In the genomic region with DNA sequence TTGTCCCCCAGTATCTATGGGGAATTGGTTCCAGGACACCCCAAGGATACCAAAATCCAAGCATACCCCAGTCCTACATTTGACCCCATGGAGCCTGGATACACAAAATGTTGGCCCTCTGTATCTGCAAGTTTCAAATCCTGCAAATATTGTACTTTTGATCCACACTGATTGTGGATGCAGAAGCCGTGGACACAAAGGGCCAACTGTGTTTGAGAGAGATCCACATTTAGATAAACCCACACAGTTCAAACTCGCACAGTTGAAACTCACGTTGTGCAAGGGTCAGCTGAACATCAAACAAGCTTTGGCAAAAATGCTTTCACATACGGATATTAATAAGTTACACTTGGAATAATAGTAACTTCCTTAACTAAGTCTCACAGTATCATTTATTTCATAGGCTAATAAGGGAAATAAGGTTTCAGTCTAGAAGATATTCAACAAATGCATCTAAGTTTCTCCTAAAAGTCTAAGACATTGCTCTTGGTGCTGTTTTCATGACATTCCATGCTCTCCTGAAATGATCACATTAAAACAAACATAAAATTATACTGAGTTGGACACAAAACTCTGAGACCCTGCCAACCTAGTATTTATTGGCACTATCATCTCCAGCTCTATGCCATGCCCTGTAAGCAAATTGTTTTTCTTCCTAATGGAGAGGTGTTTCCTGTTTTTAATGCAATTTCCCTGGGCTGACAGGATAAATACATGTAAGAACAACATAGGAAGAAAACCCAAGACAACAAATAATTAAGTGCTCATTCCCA, we compare ENCODE assay signal across 1 cellular context.
TF ChIP-seq lines count a peak whose summit lies in the region.

No MANE protein-coding gene starts in this region.

TF ChIP-seq in HepG2, 621 proteins besides CTCF, POLR2A, EP300 and RAD21 (continued from another document and continues in another):
- TF ChIP-seq SOX6 (IDR thresholded peaks at IDR 0.05) (no peak), SOX6 (CRISPR knock-in tag; IDR thresholded peaks at IDR 0.05) (peak; percentile 95), KMT2B (CRISPR knock-in tag; IDR thresholded peaks at IDR 0.05) (no peak; the same call in 1 of the 2 replicates), HHEX (CRISPR knock-in tag; IDR thresholded peaks at IDR 0.05) (peak; percentile 66; the same call in 1 of the 2 replicates), NR2F6 (IDR thresholded peaks at IDR 0.05) (peak; percentile 96), NR2F6 (CRISPR knock-in tag; IDR thresholded peaks at IDR 0.05) (peak; percentile 93), CREM (IDR thresholded peaks at IDR 0.05) (peak; percentile 90), CREM (CRISPR knock-in tag; IDR thresholded peaks at IDR 0.05) (no peak), CBX1 (IDR thresholded peaks at IDR 0.05; ENCODE audit: low read depth) (no peak), YEATS2 (CRISPR knock-in tag; IDR thresholded peaks at IDR 0.05; ENCODE audit: borderline replicate concordance) (no peak), ZNF205 (CRISPR knock-in tag; IDR thresholded peaks at IDR 0.05) (peak; percentile 74; the same call in 1 of the 2 replicates), ZNF546 (CRISPR knock-in tag; conservative IDR thresholded peaks at IDR 0.05) (no peak), ZNF446 (CRISPR knock-in tag; IDR thresholded peaks at IDR 0.05) (no peak), ZNF878 (CRISPR knock-in tag; IDR thresholded peaks at IDR 0.05) (0 out of 2 replicates have a peak, but pooled peaks have one; percentile 50), SALL1 (CRISPR knock-in tag; IDR thresholded peaks at IDR 0.05) (peak; percentile 99), POGZ (CRISPR knock-in tag; IDR thresholded peaks at IDR 0.05) (peak; percentile 77; the same call in 1 of the 2 replicates), MEF2D (CRISPR knock-in tag; IDR thresholded peaks at IDR 0.05) (peak; percentile 84), ZNF567 (CRISPR knock-in tag; IDR thresholded peaks at IDR 0.05; ENCODE audit: borderline replicate concordance) (no peak), MED1 (CRISPR knock-in tag; IDR thresholded peaks at IDR 0.05) (peak; percentile 98), STAG1 (CRISPR knock-in tag; IDR thresholded peaks at IDR 0.05) (peak; percentile 24; the same call in 1 of the 2 replicates), CEBPB (IDR thresholded peaks at IDR 0.05; ENCODE audit: borderline replicate concordance, low read depth, low read length) (peak; percentile 94), PPARG (CRISPR knock-in tag; conservative IDR thresholded peaks at IDR 0.05) (peak; percentile 90), PTBP1 (IDR thresholded peaks at IDR 0.05; ENCODE audit: low read depth, low read length, poor library complexity, severe bottlenecking) (no peak), HMG20A (CRISPR knock-in tag; IDR thresholded peaks at IDR 0.05; ENCODE audit: borderline replicate concordance) (peak; percentile 89; the same call in 1 of the 2 replicates), MAFK (conservative IDR thresholded peaks at IDR 0.05 in 1 of 2, IDR thresholded peaks at IDR 0.05 in 1 of 2; ENCODE audit: low read length in 2 of 2) (peak in 1 of 2 experiments; percentile 45; a peak in 3 of 4 replicates), RBM22 (optimal IDR thresholded peaks at IDR 0.05; ENCODE audit: low read length) (peak; percentile 24), BHLHE40 (IDR thresholded peaks at IDR 0.05; ENCODE audit: low read length) (no peak), HOXA3 (CRISPR knock-in tag; IDR thresholded peaks at IDR 0.05) (peak; percentile 80), KAT8 (CRISPR knock-in tag; IDR thresholded peaks at IDR 0.05) (peak; percentile 69), NFKB2 (CRISPR knock-in tag; IDR thresholded peaks at IDR 0.05; ENCODE audit: borderline replicate concordance) (no peak), KDM3A (CRISPR knock-in tag; IDR thresholded peaks at IDR 0.05; ENCODE audit: low read depth) (0 out of 2 replicates have a peak, but pooled peaks have one; percentile 29)
- TF ChIP-seq, protein P1, sequence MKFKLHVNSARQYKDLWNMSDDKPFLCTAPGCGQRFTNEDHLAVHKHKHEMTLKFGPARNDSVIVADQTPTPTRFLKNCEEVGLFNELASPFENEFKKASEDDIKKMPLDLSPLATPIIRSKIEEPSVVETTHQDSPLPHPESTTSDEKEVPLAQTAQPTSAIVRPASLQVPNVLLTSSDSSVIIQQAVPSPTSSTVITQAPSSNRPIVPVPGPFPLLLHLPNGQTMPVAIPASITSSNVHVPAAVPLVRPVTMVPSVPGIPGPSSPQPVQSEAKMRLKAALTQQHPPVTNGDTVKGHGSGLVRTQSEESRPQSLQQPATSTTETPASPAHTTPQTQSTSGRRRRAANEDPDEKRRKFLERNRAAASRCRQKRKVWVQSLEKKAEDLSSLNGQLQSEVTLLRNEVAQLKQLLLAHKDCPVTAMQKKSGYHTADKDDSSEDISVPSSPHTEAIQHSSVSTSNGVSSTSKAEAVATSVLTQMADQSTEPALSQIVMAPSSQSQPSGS (CRISPR knock-in tag; IDR thresholded peaks at IDR 0.05): peak; percentile 86
- TF ChIP-seq, protein P2, sequence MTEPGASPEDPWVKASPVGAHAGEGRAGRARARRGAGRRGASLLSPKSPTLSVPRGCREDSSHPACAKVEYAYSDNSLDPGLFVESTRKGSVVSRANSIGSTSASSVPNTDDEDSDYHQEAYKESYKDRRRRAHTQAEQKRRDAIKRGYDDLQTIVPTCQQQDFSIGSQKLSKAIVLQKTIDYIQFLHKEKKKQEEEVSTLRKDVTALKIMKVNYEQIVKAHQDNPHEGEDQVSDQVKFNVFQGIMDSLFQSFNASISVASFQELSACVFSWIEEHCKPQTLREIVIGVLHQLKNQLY (CRISPR knock-in tag; IDR thresholded peaks at IDR 0.05): peak; percentile 93
- TF ChIP-seq, protein P3, sequence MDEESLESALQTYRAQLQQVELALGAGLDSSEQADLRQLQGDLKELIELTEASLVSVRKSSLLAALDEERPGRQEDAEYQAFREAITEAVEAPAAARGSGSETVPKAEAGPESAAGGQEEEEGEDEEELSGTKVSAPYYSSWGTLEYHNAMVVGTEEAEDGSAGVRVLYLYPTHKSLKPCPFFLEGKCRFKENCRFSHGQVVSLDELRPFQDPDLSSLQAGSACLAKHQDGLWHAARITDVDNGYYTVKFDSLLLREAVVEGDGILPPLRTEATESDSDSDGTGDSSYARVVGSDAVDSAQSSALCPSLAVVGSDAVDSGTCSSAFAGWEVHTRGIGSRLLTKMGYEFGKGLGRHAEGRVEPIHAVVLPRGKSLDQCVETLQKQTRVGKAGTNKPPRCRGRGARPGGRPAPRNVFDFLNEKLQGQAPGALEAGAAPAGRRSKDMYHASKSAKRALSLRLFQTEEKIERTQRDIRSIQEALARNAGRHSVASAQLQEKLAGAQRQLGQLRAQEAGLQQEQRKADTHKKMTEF (CRISPR knock-in tag; IDR thresholded peaks at IDR 0.05): peak; percentile 78
- TF ChIP-seq, protein P4, sequence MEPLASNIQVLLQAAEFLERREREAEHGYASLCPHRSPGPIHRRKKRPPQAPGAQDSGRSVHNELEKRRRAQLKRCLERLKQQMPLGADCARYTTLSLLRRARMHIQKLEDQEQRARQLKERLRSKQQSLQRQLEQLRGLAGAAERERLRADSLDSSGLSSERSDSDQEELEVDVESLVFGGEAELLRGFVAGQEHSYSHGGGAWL (CRISPR knock-in tag; IDR thresholded peaks at IDR 0.05): no peak
- TF ChIP-seq, protein P5, sequence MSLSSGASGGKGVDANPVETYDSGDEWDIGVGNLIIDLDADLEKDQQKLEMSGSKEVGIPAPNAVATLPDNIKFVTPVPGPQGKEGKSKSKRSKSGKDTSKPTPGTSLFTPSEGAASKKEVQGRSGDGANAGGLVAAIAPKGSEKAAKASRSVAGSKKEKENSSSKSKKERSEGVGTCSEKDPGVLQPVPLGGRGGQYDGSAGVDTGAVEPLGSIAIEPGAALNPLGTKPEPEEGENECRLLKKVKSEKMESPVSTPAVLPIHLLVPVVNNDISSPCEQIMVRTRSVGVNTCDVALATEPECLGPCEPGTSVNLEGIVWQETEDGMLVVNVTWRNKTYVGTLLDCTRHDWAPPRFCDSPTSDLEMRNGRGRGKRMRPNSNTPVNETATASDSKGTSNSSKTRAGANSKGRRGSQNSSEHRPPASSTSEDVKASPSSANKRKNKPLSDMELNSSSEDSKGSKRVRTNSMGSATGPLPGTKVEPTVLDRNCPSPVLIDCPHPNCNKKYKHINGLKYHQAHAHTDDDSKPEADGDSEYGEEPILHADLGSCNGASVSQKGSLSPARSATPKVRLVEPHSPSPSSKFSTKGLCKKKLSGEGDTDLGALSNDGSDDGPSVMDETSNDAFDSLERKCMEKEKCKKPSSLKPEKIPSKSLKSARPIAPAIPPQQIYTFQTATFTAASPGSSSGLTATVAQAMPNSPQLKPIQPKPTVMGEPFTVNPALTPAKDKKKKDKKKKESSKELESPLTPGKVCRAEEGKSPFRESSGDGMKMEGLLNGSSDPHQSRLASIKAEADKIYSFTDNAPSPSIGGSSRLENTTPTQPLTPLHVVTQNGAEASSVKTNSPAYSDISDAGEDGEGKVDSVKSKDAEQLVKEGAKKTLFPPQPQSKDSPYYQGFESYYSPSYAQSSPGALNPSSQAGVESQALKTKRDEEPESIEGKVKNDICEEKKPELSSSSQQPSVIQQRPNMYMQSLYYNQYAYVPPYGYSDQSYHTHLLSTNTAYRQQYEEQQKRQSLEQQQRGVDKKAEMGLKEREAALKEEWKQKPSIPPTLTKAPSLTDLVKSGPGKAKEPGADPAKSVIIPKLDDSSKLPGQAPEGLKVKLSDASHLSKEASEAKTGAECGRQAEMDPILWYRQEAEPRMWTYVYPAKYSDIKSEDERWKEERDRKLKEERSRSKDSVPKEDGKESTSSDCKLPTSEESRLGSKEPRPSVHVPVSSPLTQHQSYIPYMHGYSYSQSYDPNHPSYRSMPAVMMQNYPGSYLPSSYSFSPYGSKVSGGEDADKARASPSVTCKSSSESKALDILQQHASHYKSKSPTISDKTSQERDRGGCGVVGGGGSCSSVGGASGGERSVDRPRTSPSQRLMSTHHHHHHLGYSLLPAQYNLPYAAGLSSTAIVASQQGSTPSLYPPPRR (CRISPR knock-in tag; IDR thresholded peaks at IDR 0.05; ENCODE audit: borderline replicate concordance): peak; percentile 96
- TF ChIP-seq, protein P6, sequence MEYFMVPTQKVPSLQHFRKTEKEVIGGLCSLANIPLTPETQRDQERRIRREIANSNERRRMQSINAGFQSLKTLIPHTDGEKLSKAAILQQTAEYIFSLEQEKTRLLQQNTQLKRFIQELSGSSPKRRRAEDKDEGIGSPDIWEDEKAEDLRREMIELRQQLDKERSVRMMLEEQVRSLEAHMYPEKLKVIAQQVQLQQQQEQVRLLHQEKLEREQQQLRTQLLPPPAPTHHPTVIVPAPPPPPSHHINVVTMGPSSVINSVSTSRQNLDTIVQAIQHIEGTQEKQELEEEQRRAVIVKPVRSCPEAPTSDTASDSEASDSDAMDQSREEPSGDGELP (IDR thresholded peaks at IDR 0.05; ENCODE audit: borderline replicate concordance, low read depth): peak; percentile 93
- TF ChIP-seq, protein P7, sequence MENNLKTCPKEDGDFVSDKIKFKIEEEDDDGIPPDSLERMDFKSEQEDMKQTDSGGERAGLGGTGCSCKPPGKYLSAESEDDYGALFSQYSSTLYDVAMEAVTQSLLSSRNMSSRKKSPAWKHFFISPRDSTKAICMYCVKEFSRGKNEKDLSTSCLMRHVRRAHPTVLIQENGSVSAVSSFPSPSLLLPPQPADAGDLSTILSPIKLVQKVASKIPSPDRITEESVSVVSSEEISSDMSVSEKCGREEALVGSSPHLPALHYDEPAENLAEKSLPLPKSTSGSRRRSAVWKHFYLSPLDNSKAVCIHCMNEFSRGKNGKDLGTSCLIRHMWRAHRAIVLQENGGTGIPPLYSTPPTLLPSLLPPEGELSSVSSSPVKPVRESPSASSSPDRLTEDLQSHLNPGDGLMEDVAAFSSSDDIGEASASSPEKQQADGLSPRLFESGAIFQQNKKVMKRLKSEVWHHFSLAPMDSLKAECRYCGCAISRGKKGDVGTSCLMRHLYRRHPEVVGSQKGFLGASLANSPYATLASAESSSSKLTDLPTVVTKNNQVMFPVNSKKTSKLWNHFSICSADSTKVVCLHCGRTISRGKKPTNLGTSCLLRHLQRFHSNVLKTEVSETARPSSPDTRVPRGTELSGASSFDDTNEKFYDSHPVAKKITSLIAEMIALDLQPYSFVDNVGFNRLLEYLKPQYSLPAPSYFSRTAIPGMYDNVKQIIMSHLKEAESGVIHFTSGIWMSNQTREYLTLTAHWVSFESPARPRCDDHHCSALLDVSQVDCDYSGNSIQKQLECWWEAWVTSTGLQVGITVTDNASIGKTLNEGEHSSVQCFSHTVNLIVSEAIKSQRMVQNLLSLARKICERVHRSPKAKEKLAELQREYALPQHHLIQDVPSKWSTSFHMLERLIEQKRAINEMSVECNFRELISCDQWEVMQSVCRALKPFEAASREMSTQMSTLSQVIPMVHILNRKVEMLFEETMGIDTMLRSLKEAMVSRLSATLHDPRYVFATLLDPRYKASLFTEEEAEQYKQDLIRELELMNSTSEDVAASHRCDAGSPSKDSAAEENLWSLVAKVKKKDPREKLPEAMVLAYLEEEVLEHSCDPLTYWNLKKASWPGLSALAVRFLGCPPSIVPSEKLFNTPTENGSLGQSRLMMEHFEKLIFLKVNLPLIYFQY (CRISPR knock-in tag; IDR thresholded peaks at IDR 0.05; ENCODE audit: borderline replicate concordance): no peak
- TF ChIP-seq, protein P8, sequence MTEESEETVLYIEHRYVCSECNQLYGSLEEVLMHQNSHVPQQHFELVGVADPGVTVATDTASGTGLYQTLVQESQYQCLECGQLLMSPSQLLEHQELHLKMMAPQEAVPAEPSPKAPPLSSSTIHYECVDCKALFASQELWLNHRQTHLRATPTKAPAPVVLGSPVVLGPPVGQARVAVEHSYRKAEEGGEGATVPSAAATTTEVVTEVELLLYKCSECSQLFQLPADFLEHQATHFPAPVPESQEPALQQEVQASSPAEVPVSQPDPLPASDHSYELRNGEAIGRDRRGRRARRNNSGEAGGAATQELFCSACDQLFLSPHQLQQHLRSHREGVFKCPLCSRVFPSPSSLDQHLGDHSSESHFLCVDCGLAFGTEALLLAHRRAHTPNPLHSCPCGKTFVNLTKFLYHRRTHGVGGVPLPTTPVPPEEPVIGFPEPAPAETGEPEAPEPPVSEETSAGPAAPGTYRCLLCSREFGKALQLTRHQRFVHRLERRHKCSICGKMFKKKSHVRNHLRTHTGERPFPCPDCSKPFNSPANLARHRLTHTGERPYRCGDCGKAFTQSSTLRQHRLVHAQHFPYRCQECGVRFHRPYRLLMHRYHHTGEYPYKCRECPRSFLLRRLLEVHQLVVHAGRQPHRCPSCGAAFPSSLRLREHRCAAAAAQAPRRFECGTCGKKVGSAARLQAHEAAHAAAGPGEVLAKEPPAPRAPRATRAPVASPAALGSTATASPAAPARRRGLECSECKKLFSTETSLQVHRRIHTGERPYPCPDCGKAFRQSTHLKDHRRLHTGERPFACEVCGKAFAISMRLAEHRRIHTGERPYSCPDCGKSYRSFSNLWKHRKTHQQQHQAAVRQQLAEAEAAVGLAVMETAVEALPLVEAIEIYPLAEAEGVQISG (CRISPR knock-in tag; IDR thresholded peaks at IDR 0.05): peak; percentile 54; the same call in 1 of the 2 replicates
- TF ChIP-seq, protein P9, sequence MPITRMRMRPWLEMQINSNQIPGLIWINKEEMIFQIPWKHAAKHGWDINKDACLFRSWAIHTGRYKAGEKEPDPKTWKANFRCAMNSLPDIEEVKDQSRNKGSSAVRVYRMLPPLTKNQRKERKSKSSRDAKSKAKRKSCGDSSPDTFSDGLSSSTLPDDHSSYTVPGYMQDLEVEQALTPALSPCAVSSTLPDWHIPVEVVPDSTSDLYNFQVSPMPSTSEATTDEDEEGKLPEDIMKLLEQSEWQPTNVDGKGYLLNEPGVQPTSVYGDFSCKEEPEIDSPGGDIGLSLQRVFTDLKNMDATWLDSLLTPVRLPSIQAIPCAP (CRISPR knock-in tag; IDR thresholded peaks at IDR 0.05; ENCODE audit: low read depth): 0 out of 2 replicates have a peak, but pooled peaks have one; percentile 45
